Comparison of ENCODE assay signal across 12 cellular contexts in genomic region chr11:7251487-7251835, GRCh38. TPM values are rescaled to one million over a fixed set of nuclear protein-coding genes. Genes with fewer than 3 reads are reported as not detected.
A peak's percentile ranks its signal among the peaks of the same experiment; 100 is the strongest.
DNase-seq lines count a peak whose midpoint lies in the region; ATAC-seq and TF ChIP-seq lines count a peak whose summit lies in the region.
"Had no signal": no experiment of that assay in that cellular context is flagged by ENCODE, and none has a peak within 500 bp of the region (broad histone marks: within the 10 kb centered on the region; RNA-seq: fewer than 3 reads in every experiment).

No MANE protein-coding gene starts in this region.

- H3K27ac ChIP-seq in cardiac muscle cell (no peak overlapping the region), urinary bladder (ENCODE audit: low read depth) (no peak overlapping the region)
- H3K27ac ChIP-seq: BLaER1, HL-60 had no signal

- DNase-seq in cardiac muscle cell (ENCODE audit: low read depth in 1 of 2, low spot score in 1 of 2): no peak
- no peak for DNase-seq in left cardiac atrium
- peak; percentile 1 for DNase-seq in fibroblast of the aortic adventitia (ENCODE audit: low read depth)
- DNase-seq in effector CD4-positive, alpha-beta T cell: no peak
- DNase-seq in HuH-7 (ENCODE audit: low spot score): no peak

- H3K4me3 ChIP-seq in cardiac muscle cell (peak overlapping the region; percentile 56), fibroblast of the aortic adventitia (ENCODE audit: low read depth, low read length) (peak overlapping the region; percentile 56), neuron (ENCODE audit: low read length) (peak overlapping the region; percentile 55), urinary bladder (ENCODE audit: low read depth, low read length) (peak overlapping the region; percentile 54)
- H3K4me3 ChIP-seq: BLaER1 had no signal

- H3K27me3 ChIP-seq in cardiac muscle cell (peaks cover 52% of the 10 kb centered on the region), neuron (ENCODE audit: insufficient read depth, low read length) (peaks cover 52% of the 10 kb centered on the region)
- H3K27me3 ChIP-seq: BLaER1 had no signal

- H3K4me1 ChIP-seq in cardiac muscle cell (ENCODE audit: low read depth): peaks cover 10% of the 10 kb centered on the region
- H3K4me1 ChIP-seq in neuron (ENCODE audit: insufficient read depth, low read length): peaks cover 11% of the 10 kb centered on the region
- H3K4me1 ChIP-seq in urinary bladder (ENCODE audit: insufficient read depth): no peaks in the 10 kb centered on the region
- H3K4me1 ChIP-seq: BLaER1 had no signal

- intact Hi-C loops in left cardiac atrium (cut with DNase I): no loop called here

- H3K36me3 ChIP-seq in cardiac muscle cell: no peaks in the 10 kb centered on the region
- no peaks in the 10 kb centered on the region for H3K36me3 ChIP-seq in neuron (ENCODE audit: insufficient read depth, low read length)
- no peaks in the 10 kb centered on the region for H3K36me3 ChIP-seq in urinary bladder (ENCODE audit: insufficient read depth)
- H3K36me3 ChIP-seq: BLaER1 had no signal

- TF ChIP-seq CTCF in cardiac muscle cell (IDR thresholded peaks at IDR 0.05; ENCODE audit: low read depth, low read length) (no peak), fibroblast of the aortic adventitia (IDR thresholded peaks at IDR 0.05; ENCODE audit: insufficient read depth, low read length) (no peak)

- no peaks in the 10 kb centered on the region for H3K9me3 ChIP-seq in cardiac muscle cell (ENCODE audit: low read depth)
- H3K9me3 ChIP-seq in neuron (ENCODE audit: low read length): no peaks in the 10 kb centered on the region

- H2AFZ ChIP-seq in neuron (ENCODE audit: low read depth, low read length): peak overlapping the region; percentile 82

- WGBS in urinary bladder: 3% methylated on average over 28 of the region's 28 CpGs

- ATAC-seq in left cardiac atrium: no peak
- ATAC-seq in HG02763 (IDR thresholded peaks at IDR 0.05; ENCODE audit: unreplicated experiment): no peak

RNA-seq across cellular contexts. Expression of gene SYT9, which starts 0.2 kb away (rescaled TPM):
- total RNA-seq in cardiac muscle cell (2.2 and 3.8 TPM in 2 replicates), left cardiac atrium (under 1 TPM; 0.08 to 0.24 TPM), fibroblast of the aortic adventitia (ENCODE audit: low replicate concordance) (0.09 TPM in 1 of 2 replicates, not detected in the other), urinary bladder (2.6 TPM)
- polyA plus RNA-seq in cardiac muscle cell (1.3 and 1.6 TPM in 2 replicates), urinary bladder (1.3 TPM)
- total RNA-seq: renal cortical epithelial cell; T-helper 1 cell treated with Interleukin-12 subunit alpha and Interleukin-12 subunit beta and Interleukin-4 antibody, amounts not matched to agents 30 ng/mL and 1 ng/mL, for 36 hours had no signal
